In genomic region chr17:21105081-21105480, GRCh38 we compare ENCODE assay signal across 19 cellular contexts. TPM values are rescaled to one million over a fixed set of nuclear protein-coding genes. Genes with fewer than 3 reads are reported as not detected.
A peak's percentile ranks its signal among the peaks of the same experiment; 100 is the strongest.
DNase-seq lines count a peak whose midpoint lies in the region; ATAC-seq, FAIRE-seq and TF ChIP-seq lines count a peak whose summit lies in the region.
"Had no signal": no experiment of that assay in that cellular context is flagged by ENCODE, and none has a peak within 500 bp of the region (broad histone marks: within the 10 kb centered on the region; RNA-seq: fewer than 3 reads in every experiment).

No MANE protein-coding gene starts in this region.

- no peak overlapping the region for H3K4me2 ChIP-seq in GM23338
- H3K4me2 ChIP-seq in H1 (ENCODE audit: insufficient read depth in 1 of 2, low read depth in 2 of 2, low read length in 2 of 2) = no peak overlapping the region
- H3K4me2 ChIP-seq in Karpas-422 (ENCODE audit: low read depth, low read length, poor library complexity, severe bottlenecking) = no peak overlapping the region
- H3K4me2 ChIP-seq: BLaER1 had no signal

- no peak overlapping the region for H2BK5ac ChIP-seq in H1 (ENCODE audit: low read depth, low read length)

- no peak overlapping the region for H4K91ac ChIP-seq in H1 (replicated peaks; ENCODE audit: insufficient read length, low read length)

- H3K56ac ChIP-seq in H1 (replicated peaks; ENCODE audit: insufficient read length, low read depth, low read length) = no peak overlapping the region

- H4K5ac ChIP-seq in H1 (ENCODE audit: insufficient read length, low read depth, low read length) = no peak overlapping the region

- H3K4me1 Mint-ChIP-seq in GM23338 (peaks cover 38% of the 10 kb centered on the region), neural crest cell (no peaks in the 10 kb centered on the region)
- no peaks in the 10 kb centered on the region for H3K4me1 Mint-ChIP-seq in CD4-positive, alpha-beta memory T cell
- H3K4me1 Mint-ChIP-seq: CD8-positive, alpha-beta memory T cell had no signal

- H3K4me1 ChIP-seq in GM23338 (ENCODE audit: insufficient read depth) (peaks cover 42% of the 10 kb centered on the region), HUES6 (ENCODE audit: control insufficient read depth, insufficient read depth, low read length) (peaks cover 46% of the 10 kb centered on the region), H1 (replicated peaks in 1 of 4; ENCODE audit: control insufficient read depth in 3 of 4, insufficient read depth in 4 of 4, low read length in 3 of 4) (peaks cover 1 to 7% (median 6%) of the 10 kb centered on the region in 4 experiments; a peak in 5 of 7 replicates), Karpas-422 (ENCODE audit: low read length) (peaks cover 18% of the 10 kb centered on the region)
- no peaks in the 10 kb centered on the region for H3K4me1 ChIP-seq in CD4-positive, alpha-beta memory T cell (ENCODE audit: insufficient read depth, low read length)

- no peak overlapping the region for H3K23ac ChIP-seq in H1 (ENCODE audit: insufficient read length)

- no peak overlapping the region for H3K4ac ChIP-seq in H1 (replicated peaks; ENCODE audit: insufficient read length, low read depth, low read length)

- TF ChIP-seq CTCF in GM23338 (conservative IDR thresholded peaks at IDR 0.05; ENCODE audit: low read depth in 2 of 2) (0 out of 4 replicates have a peak, but pooled peaks of 1 of the 2 experiments have one; percentile 12), H1 (IDR thresholded peaks at IDR 0.05; ENCODE audit: control extremely low read depth in 1 of 3, insufficient read depth in 1 of 3, low read depth in 1 of 3, low read length in 3 of 3) (peak in 2 of 3 experiments; percentile 4 to 12; a peak in 1 of 4 replicates), neural crest cell (conservative IDR thresholded peaks at IDR 0.05) (no peak)

- H3K27me3 ChIP-seq in GM23338 (ENCODE audit: insufficient read depth) (no peaks in the 10 kb centered on the region), HUES6 (ENCODE audit: control insufficient read depth, insufficient read depth, low read length) (no peaks in the 10 kb centered on the region), H1 (replicated peaks in 1 of 4; ENCODE audit: control insufficient read depth in 3 of 4, extremely low read depth in 1 of 4, insufficient read depth in 3 of 4, low read length in 3 of 4) (no peaks in the 10 kb centered on the region), Karpas-422 (ENCODE audit: low read length) (no peaks in the 10 kb centered on the region)
- no peaks in the 10 kb centered on the region for H3K27me3 ChIP-seq in CD4-positive, alpha-beta memory T cell (ENCODE audit: insufficient read depth, low read length)
- H3K27me3 ChIP-seq: BLaER1 had no signal

- CTCF ChIA-PET in H1 (lab: Charles Lee; ENCODE audit: partially characterized antibody) = no interaction called here
- CTCF ChIA-PET in CD4-positive, alpha-beta memory T cell (lab: Charles Lee; ENCODE audit: partially characterized antibody) = no interaction called here

- peak overlapping the region; percentile 50; the same call in 1 of the 2 replicates for H2BK12ac ChIP-seq in H1 (ENCODE audit: low read depth, low read length)

- H3K27ac ChIP-seq in GM23338 (ENCODE audit: low read depth) = 0 out of 2 replicates have a peak overlapping the region, but pooled peaks have one; percentile 45
- H3K27ac ChIP-seq in HUES6 (ENCODE audit: low read depth, low read length) = peak overlapping the region; percentile 62; the same call in 1 of the 2 replicates
- H3K27ac ChIP-seq in H1 (ENCODE audit: low read depth, low read length) = no peak overlapping the region
- H3K27ac ChIP-seq in Karpas-422 (ENCODE audit: low read length) = no peak overlapping the region
- H3K27ac ChIP-seq in CD4-positive, alpha-beta memory T cell (ENCODE audit: low read depth, low read length) = no peak overlapping the region
- H3K27ac ChIP-seq: BLaER1, GM23248 had no signal

- POLR2A ChIA-PET in H1 (lab: Charles Lee; ENCODE audit: partially characterized antibody) = no interaction called here
- POLR2A ChIA-PET in CD4-positive, alpha-beta memory T cell (lab: Charles Lee; ENCODE audit: partially characterized antibody) = no interaction called here

- peak overlapping the region; percentile 32; the same call in 1 of the 2 replicates for H2BK20ac ChIP-seq in H1 (ENCODE audit: low read length)

- ATAC-seq in GM23338 = no peak
- ATAC-seq in HG02610 (IDR thresholded peaks at IDR 0.05; ENCODE audit: unreplicated experiment) = no peak
- ATAC-seq: GM12878 had no signal

- H3K27ac Mint-ChIP-seq in GM23338 = no peak overlapping the region
- H3K27ac Mint-ChIP-seq in neural crest cell (ENCODE audit: unreplicated experiment) = peak overlapping the region; percentile 7
- H3K27ac Mint-ChIP-seq in CD4-positive, alpha-beta memory T cell = no peak overlapping the region
- H3K27ac Mint-ChIP-seq: CD8-positive, alpha-beta memory T cell had no signal

- H3K18ac ChIP-seq in H1 (ENCODE audit: extremely low read depth, low read length) = no peak overlapping the region

- no peaks in the 10 kb centered on the region for H3K23me2 ChIP-seq in H1 (ENCODE audit: low read depth, low read length)

- H3K36me3 Mint-ChIP-seq in GM23338 (ENCODE audit: low read depth) (peaks cover 5% of the 10 kb centered on the region), neural crest cell (ENCODE audit: low read depth) (no peaks in the 10 kb centered on the region)
- no peaks in the 10 kb centered on the region for H3K36me3 Mint-ChIP-seq in CD4-positive, alpha-beta memory T cell
- H3K36me3 Mint-ChIP-seq: CD8-positive, alpha-beta memory T cell had no signal

- H3K4me3 ChIP-seq in GM23338 (no peak overlapping the region), HUES6 (ENCODE audit: low read depth, low read length) (no peak overlapping the region), H1 (ENCODE audit: extremely low read depth in 1 of 4, insufficient read depth in 2 of 4, low read depth in 3 of 4, low read length in 4 of 4) (no peak overlapping the region), Karpas-422 (ENCODE audit: low read length) (no peak overlapping the region)
- H3K4me3 ChIP-seq in CD4-positive, alpha-beta memory T cell (ENCODE audit: low read length in 2 of 2) = no peak overlapping the region
- H3K4me3 ChIP-seq: BLaER1, GM12878, GM23248 had no signal

- no peaks in the 10 kb centered on the region for H3K9me2 ChIP-seq in GM23338 (ENCODE audit: insufficient read depth)
- no peaks in the 10 kb centered on the region for H3K9me2 ChIP-seq in Karpas-422 (replicated peaks; ENCODE audit: insufficient read depth, low read length)

- H3K9me3 Mint-ChIP-seq in GM23338 (peaks cover 9% of the 10 kb centered on the region), neural crest cell (no peaks in the 10 kb centered on the region)
- H3K9me3 Mint-ChIP-seq in CD4-positive, alpha-beta memory T cell = no peaks in the 10 kb centered on the region
- H3K9me3 Mint-ChIP-seq: CD8-positive, alpha-beta memory T cell had no signal

- H4K8ac ChIP-seq in H1 (ENCODE audit: extremely low read depth, insufficient read depth, low read length) = no peak overlapping the region

- H4K20me1 ChIP-seq in GM23338 (replicated peaks; ENCODE audit: insufficient read depth) (no peaks in the 10 kb centered on the region), H1 (replicated peaks in 1 of 2; ENCODE audit: control insufficient read depth in 1 of 2, insufficient read depth in 2 of 2, low read length in 2 of 2) (no peaks in the 10 kb centered on the region), Karpas-422 (ENCODE audit: insufficient read depth, low read depth, low read length) (no peaks in the 10 kb centered on the region)
- H4K20me1 ChIP-seq: BLaER1 had no signal

- H2AFZ ChIP-seq in GM23338 = no peak overlapping the region
- no peak overlapping the region for H2AFZ ChIP-seq in H1 (ENCODE audit: low read length)
- H2AFZ ChIP-seq in Karpas-422 (ENCODE audit: low read length) = no peak overlapping the region
- H2AFZ ChIP-seq: GM23248 had no signal

- WGBS in H1 (ENCODE audit: extremely low coverage in 1 of 2, insufficient coverage in 1 of 2, insufficient read length in 1 of 2, insufficient replicate concordance in 2 of 2, low coverage in 1 of 2, low lambda C conversion rate in 2 of 2, missing lambda C conversion rate in 1 of 2), 2 experiments = 78% methylated on average over 4 of the region's 4 CpGs; no CpG with 5 or more reads in 1 of the 2 experiments

- H3K79me2 ChIP-seq in GM23338 (replicated peaks; ENCODE audit: insufficient read depth) (no peaks in the 10 kb centered on the region), H1 (ENCODE audit: control insufficient read depth in 1 of 2, insufficient read depth in 2 of 2, low read length in 2 of 2) (no peaks in the 10 kb centered on the region), Karpas-422 (ENCODE audit: low read length) (no peaks in the 10 kb centered on the region)

- H2BK15ac ChIP-seq in H1 (ENCODE audit: low read length) = no peak overlapping the region

- intact Hi-C loops in CD4-positive, alpha-beta memory T cell (cut with micrococcal nuclease) = no loop called here

- H3K27me3 Mint-ChIP-seq in GM23338 (ENCODE audit: insufficient read depth, low read depth, poor library complexity) (peaks cover 8% of the 10 kb centered on the region), neural crest cell (ENCODE audit: low read depth) (peaks cover 6% of the 10 kb centered on the region)
- H3K27me3 Mint-ChIP-seq in CD4-positive, alpha-beta memory T cell = peaks cover 3 to 4% of the 10 kb centered on the region in 2 donors

- no peaks in the 10 kb centered on the region for H3F3A ChIP-seq in GM23338 (replicated peaks; ENCODE audit: low read depth)

- H3K79me1 ChIP-seq in H1 (ENCODE audit: low read depth, low read length) = no peaks in the 10 kb centered on the region

- FAIRE-seq in H1 (lab: Jason Lieb, UNC) = no peak
- FAIRE-seq: GM12878, GM18507 had no signal

- H3K4me3 Mint-ChIP-seq in GM23338 (no peak overlapping the region), neural crest cell (no peak overlapping the region)
- no peak overlapping the region for H3K4me3 Mint-ChIP-seq in CD4-positive, alpha-beta memory T cell
- H3K4me3 Mint-ChIP-seq: CD8-positive, alpha-beta memory T cell had no signal

- DNase-seq in GM23338 (ENCODE audit: low spot score) = no peak
- no peak for DNase-seq in H1 (ENCODE audit: low read depth in 1 of 2, low spot score in 2 of 2)
- no peak for DNase-seq in neural crest cell (ENCODE audit: low read depth, low spot score)
- DNase-seq in Karpas-422 = no peak
- no peak for DNase-seq in CD4-positive, alpha-beta memory T cell
- DNase-seq: 8988T; CD8-positive, alpha-beta memory T cell; COR-L47; DMS 273 treated with DMSO at 0.1 percent for 48 hours; DMS53; DND-41; EL; GM23248; H7 had no signal

- H3K9me3 ChIP-seq in HUES6 (ENCODE audit: control insufficient read depth, insufficient read depth, low read depth, low read length) (no peaks in the 10 kb centered on the region), H1 (ENCODE audit: insufficient read depth in 2 of 2, low read depth in 1 of 2, low read length in 1 of 2) (no peaks in the 10 kb centered on the region), Karpas-422 (ENCODE audit: low read length) (no peaks in the 10 kb centered on the region)
- H3K9me3 ChIP-seq in CD4-positive, alpha-beta memory T cell (ENCODE audit: control insufficient read depth in 1 of 2, low read length in 2 of 2) = no peaks in the 10 kb centered on the region
- H3K9me3 ChIP-seq: BLaER1 had no signal

- TF ChIP-seq RAD21 in H1 (IDR thresholded peaks at IDR 0.05 in 1 of 2, conservative IDR thresholded peaks at IDR 0.05 in 1 of 2; ENCODE audit: low read depth in 2 of 2, low read length in 2 of 2) = no peak

- no peak overlapping the region for H2AK5ac ChIP-seq in H1 (ENCODE audit: low read depth, low read length)

- no peak for TF ChIP-seq POLR2A in H1 (IDR thresholded peaks at IDR 0.05; ENCODE audit: control extremely low read depth in 1 of 2, low read depth in 2 of 2, low read length in 2 of 2)

- H3K9ac ChIP-seq in HUES6 (ENCODE audit: low read length) = peak overlapping the region; percentile 81
- no peak overlapping the region for H3K9ac ChIP-seq in H1 (replicated peaks in 1 of 4; ENCODE audit: extremely low read depth in 1 of 4, low read depth in 3 of 4, low read length in 3 of 4)
- H3K9ac ChIP-seq in Karpas-422 (ENCODE audit: low read length) = no peak overlapping the region
- H3K9ac ChIP-seq: BLaER1, GM23248 had no signal

- TF ChIP-seq EP300 in H1 (IDR thresholded peaks at IDR 0.05; ENCODE audit: borderline replicate concordance in 1 of 2, low read depth in 2 of 2, low read length in 2 of 2) = no peak

- H2BK120ac ChIP-seq in H1 (replicated peaks; ENCODE audit: low read depth, low read length) = no peak overlapping the region

- H3K14ac ChIP-seq in H1 (ENCODE audit: insufficient read length) = no peak overlapping the region

- H3K36me3 ChIP-seq in GM23338 (ENCODE audit: insufficient read depth) (no peaks in the 10 kb centered on the region), HUES6 (ENCODE audit: control insufficient read depth, insufficient read depth, low read length) (no peaks in the 10 kb centered on the region), H1 (ENCODE audit: control insufficient read depth in 2 of 4, insufficient read depth in 4 of 4, low read length in 3 of 4) (no peaks in the 10 kb centered on the region), Karpas-422 (ENCODE audit: insufficient read depth, low read length) (no peaks in the 10 kb centered on the region)
- no peaks in the 10 kb centered on the region for H3K36me3 ChIP-seq in CD4-positive, alpha-beta memory T cell (ENCODE audit: insufficient read depth, low read length)
- H3K36me3 ChIP-seq: BLaER1 had no signal

RNA-seq across cellular contexts. Expression of gene DHRS7B, which starts 21.7 kb away (rescaled TPM):
- 24.7 and 26.6 TPM in 2 replicates for total RNA-seq in GM23338 (2014; rRNA removed; shearing (Covaris generic))
- polyA plus RNA-seq in GM23338 (2016; fragmentation: Nextera tagmentation; extraction: Ambion mirVana) (26.8 and 27.9 TPM in 2 replicates), H1 (2011; rRNA removed) (23.0 and 27.9 TPM in 2 replicates)
- total RNA-seq in H1 (2021; fragmentation: NEBNext Ultra II Directional; extraction: Animal tissue kit (Norgen Biotek cat#: 25700)) = 11.0 and 12.4 TPM in 2 replicates
- 26.3 TPM for polyA plus RNA-seq in H1 (2011; cell fraction: cytosol; rRNA removed)
- polyA plus RNA-seq in H1 (2011; cell fraction: nucleus; rRNA removed) = 20.1 TPM
- 15.5 to 23.1 TPM (median 19.3 TPM) in 4 replicates for polyA plus RNA-seq in H1 (2012, experiment 1 of 2)
- 8.7 TPM for polyA plus RNA-seq in H1 (2012, experiment 2 of 2)
- 28.4 TPM for polyA plus RNA-seq in H1 (2013, experiment 1 of 2)
- polyA plus RNA-seq in H1 (2013, experiment 2 of 2) = 34.2 TPM
- polyA minus RNA-seq in H1 (2011; rRNA and poly(A)+ RNA removed) = 31.5 and 36.8 TPM in 2 replicates
- 12.3 TPM for polyA minus RNA-seq in H1 (2011; cell fraction: cytosol; rRNA and poly(A)+ RNA removed)
- 16.1 TPM for polyA minus RNA-seq in H1 (2011; cell fraction: nucleus; rRNA and poly(A)+ RNA removed)
- total RNA-seq in neural crest cell = 14.8 and 15.6 TPM in 2 replicates
- total RNA-seq in Karpas-422 (2014; rRNA removed; shearing (Covaris generic); ENCODE audit: low replicate concordance) = 2.2 and 4.0 TPM in 2 replicates
- 1 to 10 TPM; 8.2 to 9.5 TPM for total RNA-seq in CD4-positive, alpha-beta memory T cell
- 10 to 100 TPM; 10.0 to 10.5 TPM for polyA plus RNA-seq in CD4-positive, alpha-beta memory T cell

Comparison
In these comparisons a context has a peak if more than half of its experiments do, and no peak if none do; other contexts are left out.
1. H3K27ac ChIP-seq: peak in GM23338 (single experiment) and HUES6 (single experiment); none in H1 (single experiment), Karpas-422 (single experiment) and CD4-positive, alpha-beta memory T cell (single experiment).